Comparison of ENCODE assay signal across 9 cellular contexts in the genomic region with DNA sequence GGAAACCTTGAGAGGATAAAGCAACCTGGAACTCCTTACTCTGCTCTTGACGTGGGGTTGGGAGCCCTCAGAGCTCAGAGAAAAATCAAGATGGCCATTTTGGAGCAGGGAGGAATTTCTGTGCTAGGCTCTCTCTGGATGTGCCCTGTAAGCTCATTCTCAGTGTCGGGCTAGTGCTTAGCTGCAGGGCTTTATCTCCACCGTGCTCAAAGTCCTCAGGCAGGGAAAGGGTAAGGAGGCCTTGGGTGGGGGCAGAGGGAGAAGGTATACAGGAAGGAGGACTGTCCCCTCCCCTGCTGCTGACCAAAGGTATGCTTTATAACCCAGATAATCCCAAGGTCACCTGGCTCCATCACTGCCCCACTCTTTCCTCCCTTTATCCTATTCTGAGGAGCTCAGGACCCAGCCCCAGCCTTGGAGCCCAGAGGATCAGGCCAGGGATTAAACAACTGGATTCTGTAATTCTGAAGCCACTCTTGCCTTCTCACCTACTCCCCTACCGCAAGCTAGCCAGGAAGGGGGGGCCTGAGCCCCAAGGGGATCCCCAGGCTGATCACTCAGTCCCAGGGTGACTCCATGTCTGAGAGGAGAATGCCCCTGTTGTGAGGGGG. TPM values are rescaled to one million over a fixed set of nuclear protein-coding genes. Genes with fewer than 3 reads are reported as not detected.
DNase-seq lines count a peak whose midpoint lies in the region; ATAC-seq and TF ChIP-seq lines count a peak whose summit lies in the region.
"Had no signal": no experiment of that assay in that cellular context is flagged by ENCODE, and none has a peak within 500 bp of the region (broad histone marks: within the 10 kb centered on the region; RNA-seq: fewer than 3 reads in every experiment).

No MANE protein-coding gene starts in this region.

- H3K9me3 ChIP-seq in right lobe of liver = no peaks in the 10 kb centered on the region
- no peaks in the 10 kb centered on the region for H3K9me3 ChIP-seq in transverse colon

- no peak for ATAC-seq in right lobe of liver

- in situ Hi-C loops in astrocyte of the spinal cord (cut with HindIII; ENCODE audit: low sequenced_read_pairs) = no loop called here
- in situ Hi-C loops in transverse colon (cut with MboI; ENCODE audit: low pct_ligation_motif_present in 1 of 4, low pct_unique_long_range_greater_than_20kb in 1 of 4, low sequenced_read_pairs in 3 of 4) = no loop called here
- in situ Hi-C loops in G401 (cut with HindIII; ENCODE audit: low sequenced_read_pairs) = no loop called here

- H3K9me3 Mint-ChIP-seq in activated T-cell treated with anti-CD3 and anti-CD28 coated beads, Interleukin-2, amount 50 U/mL, for 24 hours = no peaks in the 10 kb centered on the region

- peaks cover 0 to 15% (median 7%) of the 10 kb centered on the region in 4 donors for H3K36me3 ChIP-seq in right lobe of liver
- H3K36me3 ChIP-seq in transverse colon = peaks cover 0 to 6% (median 2%) of the 10 kb centered on the region in 4 donors

- H3K4me1 ChIP-seq in right lobe of liver = peaks cover 0 to 16% (median 4%) of the 10 kb centered on the region in 4 donors
- H3K4me1 ChIP-seq in transverse colon = peaks cover 7 to 54% (median 33%) of the 10 kb centered on the region in 4 donors

- peak overlapping the region; percentile 6 for H3K27ac Mint-ChIP-seq in activated T-cell treated with anti-CD3 and anti-CD28 coated beads, Interleukin-2, amount 50 U/mL, for 24 hours

- H3K4me3 ChIP-seq in astrocyte of the spinal cord (ENCODE audit: low read depth, low read length) = peak overlapping the region; percentile 54
- H3K4me3 ChIP-seq in right lobe of liver = peak overlapping the region; percentile 85 to 90 (median 86)
- peak overlapping the region; percentile 67 to 94 (median 82) for H3K4me3 ChIP-seq in transverse colon

- WGBS in right lobe of liver (ENCODE audit: insufficient coverage, low coverage, low lambda C conversion rate, missing lambda C conversion rate) = 44% methylated on average over 3 of the region's 4 CpGs
- WGBS in transverse colon (ENCODE audit: low coverage in 1 of 2), 2 donors = 32 to 51% methylated on average over 3 to 4 of the region's 4 CpGs

- no peak for TF ChIP-seq POLR2A in right lobe of liver (IDR thresholded peaks at IDR 0.05)
- TF ChIP-seq POLR2A in transverse colon (IDR thresholded peaks at IDR 0.05) = peak; percentile 86

- peaks cover 31% of the 10 kb centered on the region for H3K4me1 Mint-ChIP-seq in activated T-cell treated with anti-CD3 and anti-CD28 coated beads, Interleukin-2, amount 50 U/mL, for 24 hours (ENCODE audit: low read depth)

- H3K4me3 Mint-ChIP-seq in activated T-cell treated with anti-CD3 and anti-CD28 coated beads, Interleukin-2, amount 50 U/mL, for 24 hours = peak overlapping the region; percentile 78

- TF ChIP-seq EP300 in transverse colon (IDR thresholded peaks at IDR 0.05; ENCODE audit: low read depth) = no peak

- intact Hi-C loops in right lobe of liver (cut with DNase I) (loop anchor here (10.0 kb wide), 2 partner anchors 48 to 58 kb away; partner anchors contain the start of genes GGNBP2 (in 1 of the 2), MYO19 (in 1 of the 2) and PIGW (in 1 of the 2)), transverse colon (cut with DNase I; ENCODE audit: low total_unique reads) (no loop called here)

- H3K27me3 ChIP-seq in right lobe of liver (no peaks in the 10 kb centered on the region), transverse colon (no peaks in the 10 kb centered on the region)

- H3K27ac ChIP-seq in right lobe of liver (no peak overlapping the region), transverse colon (peak overlapping the region; percentile 83 to 90 (median 88))

- peaks cover 50% of the 10 kb centered on the region for H3K36me3 Mint-ChIP-seq in activated T-cell treated with anti-CD3 and anti-CD28 coated beads, Interleukin-2, amount 50 U/mL, for 24 hours (ENCODE audit: low read depth)

- H3K27me3 Mint-ChIP-seq in activated T-cell treated with anti-CD3 and anti-CD28 coated beads, Interleukin-2, amount 50 U/mL, for 24 hours = no peaks in the 10 kb centered on the region

- no peak for DNase-seq in activated T-cell treated with anti-CD3 and anti-CD28 coated beads, Interleukin-2, amount 50 U/mL, for 24 hours
- DNase-seq in activated T-cell treated with anti-CD3 and anti-CD28 coated beads, Interleukin-2, amount 50 U/mL, for 48 hours = no peak
- DNase-seq in astrocyte of the spinal cord (ENCODE audit: low read depth, low spot score) = no peak
- no peak for DNase-seq in right lobe of liver
- peak; percentile 75 for DNase-seq in transverse colon
- no peak for DNase-seq in LoVo (ENCODE audit: low spot score)
- no peak for DNase-seq in HCEC 1CT
- DNase-seq in G401 (ENCODE audit: low spot score) = no peak
- DNase-seq: DMS153 had no signal

- no peak for TF ChIP-seq CTCF in astrocyte of the spinal cord (IDR thresholded peaks at IDR 0.05; ENCODE audit: low read depth, low read length)
- no peak for TF ChIP-seq CTCF in right lobe of liver (IDR thresholded peaks at IDR 0.05)
- TF ChIP-seq CTCF in transverse colon (IDR thresholded peaks at IDR 0.05) = no peak

RNA-seq across cellular contexts. Expression of gene DHRS11, which starts 1.1 kb away (rescaled TPM):
- total RNA-seq in right lobe of liver (10 to 100 TPM in 3 of 6 experiments, 1 to 10 TPM in 3; 5.1 to 13.6 (median 9.3) TPM), transverse colon (100 to 1,000 TPM in 3 of 4 donors, 10 to 100 TPM in 1; 93.1 to 307 (median 214) TPM)
- total RNA-seq in G401 (2014; rRNA removed; shearing (Covaris generic)) = 35.1 and 38.0 TPM in 2 replicates

RNA-seq across cellular contexts. Expression of gene MRM1, which starts 8.6 kb away (rescaled TPM):
- 1 to 10 TPM; 2.5 to 8.6 (median 6.0) TPM for total RNA-seq in right lobe of liver
- total RNA-seq in transverse colon = 10 to 100 TPM in 3 of 4 donors, 1 to 10 TPM in 1; 9.5 to 20.9 (median 11.5) TPM
- total RNA-seq in G401 (2014; rRNA removed; shearing (Covaris generic)) = 9.9 and 18.4 TPM in 2 replicates

RNA-seq across cellular contexts. Expression of gene GGNBP2, which starts 48.1 kb away (rescaled TPM):
- 10 to 100 TPM; 24.3 to 39.6 (median 35.3) TPM for total RNA-seq in right lobe of liver
- 100 to 1,000 TPM in 2 of 4 donors, 10 to 100 TPM in 2; 48.6 to 128 (median 91.6) TPM for total RNA-seq in transverse colon
- total RNA-seq in G401 (2014; rRNA removed; shearing (Covaris generic)) = 39.8 and 51.4 TPM in 2 replicates

RNA-seq across cellular contexts. Expression of gene PIGW, which starts 58.0 kb away (rescaled TPM):
- total RNA-seq in right lobe of liver = 1 to 10 TPM; 3.0 to 6.1 (median 4.1) TPM
- 1 to 10 TPM in 3 of 4 donors, not detected in 1; 2.6 to 4.6 (median 4.4) TPM for total RNA-seq in transverse colon
- 3.8 and 9.0 TPM in 2 replicates for total RNA-seq in G401 (2014; rRNA removed; shearing (Covaris generic))

RNA-seq across cellular contexts. Expression of gene MYO19, which starts 58.1 kb away (rescaled TPM):
- total RNA-seq in right lobe of liver (10 to 100 TPM; 20.6 to 40.5 (median 28.9) TPM), transverse colon (100 to 1,000 TPM in 3 of 4 donors, 10 to 100 TPM in 1; 94.2 to 230 (median 159) TPM)
- total RNA-seq in G401 (2014; rRNA removed; shearing (Covaris generic)) = 38.7 and 51.8 TPM in 2 replicates

Comparison
In these comparisons a context has a peak if more than half of its experiments do, and no peak if none do; other contexts are left out.
1. H3K27ac ChIP-seq: peak in transverse colon (4 of 4); none in right lobe of liver (0 of 3).
2. Peak in every context shown above with its lines, with median percentiles within 50 percentile points of each other: H3K4me3 ChIP-seq.